Comparison of ENCODE assay signal across 7 cellular contexts in the genomic region with DNA sequence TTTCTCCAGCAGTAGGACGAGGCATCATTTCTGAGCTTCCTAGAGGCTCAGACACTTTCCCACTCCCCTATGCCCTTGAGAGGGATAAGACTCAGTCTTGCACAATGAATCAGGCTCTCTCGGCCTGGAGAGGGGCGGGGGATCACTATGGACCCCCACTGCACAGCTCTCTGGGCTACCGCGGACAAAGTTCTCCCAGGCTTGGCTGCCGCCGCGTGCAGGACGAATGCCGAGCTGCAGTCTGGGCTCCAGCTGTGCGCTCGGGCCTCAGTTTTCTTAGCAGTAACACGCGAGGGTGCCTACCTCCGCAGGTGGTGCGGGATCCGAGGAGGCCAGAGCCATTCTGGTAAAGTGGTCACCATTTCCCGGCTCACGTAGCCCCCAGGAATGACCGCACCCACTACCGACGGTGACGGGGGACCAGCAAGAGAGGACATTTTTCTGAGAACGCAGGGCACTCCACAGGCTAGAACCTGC. TPM values are rescaled to one million over a fixed set of nuclear protein-coding genes. Genes with fewer than 3 reads are reported as not detected.
DNase-seq lines count a peak whose midpoint lies in the region; ATAC-seq and TF ChIP-seq lines count a peak whose summit lies in the region.

No MANE protein-coding gene starts in this region.

- H3K4me1 Mint-ChIP-seq in activated T-helper 1 cell treated with anti-CD3 and anti-CD28 coated beads, Interleukin-12 subunit alpha, Interleukin-12 subunit beta, Interleukin-2, Interleukin-4 antibody, amounts not matched to agents 30 ng/mL and 10 ng/mL and 1 ng/mL, durations not matched to agents 14 hours and 24 hours and 36 hours (ENCODE audit: low read depth) = peaks cover 55% of the 10 kb centered on the region

- H3K9me3 Mint-ChIP-seq in activated T-helper 1 cell treated with anti-CD3 and anti-CD28 coated beads, Interleukin-12 subunit alpha, Interleukin-12 subunit beta, Interleukin-2, Interleukin-4 antibody, amounts not matched to agents 30 ng/mL and 10 ng/mL and 1 ng/mL, durations not matched to agents 14 hours and 24 hours and 36 hours = no peaks in the 10 kb centered on the region

- peak overlapping the region; percentile 37 for H3K27ac Mint-ChIP-seq in activated T-helper 1 cell treated with anti-CD3 and anti-CD28 coated beads, Interleukin-12 subunit alpha, Interleukin-12 subunit beta, Interleukin-2, Interleukin-4 antibody, amounts not matched to agents 30 ng/mL and 10 ng/mL and 1 ng/mL, durations not matched to agents 14 hours and 24 hours and 36 hours

- peaks cover 20% of the 10 kb centered on the region for H3K27me3 Mint-ChIP-seq in activated T-helper 1 cell treated with anti-CD3 and anti-CD28 coated beads, Interleukin-12 subunit alpha, Interleukin-12 subunit beta, Interleukin-2, Interleukin-4 antibody, amounts not matched to agents 30 ng/mL and 10 ng/mL and 1 ng/mL, durations not matched to agents 14 hours and 24 hours and 36 hours (ENCODE audit: insufficient read depth)

- WGBS in spleen, 5 donors = 13 to 27% (median 19%) methylated on average over 11 to 24 of the region's 24 CpGs

- H3K9me3 ChIP-seq in HUES6 (ENCODE audit: control insufficient read depth, insufficient read depth, low read depth, low read length) (no peaks in the 10 kb centered on the region), spleen (no peaks in the 10 kb centered on the region)

- H3K4me1 ChIP-seq in HUES6 (ENCODE audit: control insufficient read depth, insufficient read depth, low read length) (peaks cover 18% of the 10 kb centered on the region), spleen (peaks cover 29 to 57% (median 47%) of the 10 kb centered on the region in 6 donors)

- TF ChIP-seq CTCF in spleen (IDR thresholded peaks at IDR 0.05 in 8 of 11, conservative IDR thresholded peaks at IDR 0.05 in 3 of 11) = no peak

- intact Hi-C loops in activated T-helper 1 cell treated with anti-CD3 and anti-CD28 coated beads, Interleukin-12 subunit alpha, Interleukin-12 subunit beta, Interleukin-2, Interleukin-4 antibody, amounts not matched to agents 30 ng/mL and 10 ng/mL and 1 ng/mL, durations not matched to agents 14 hours and 24 hours and 36 hours (cut with micrococcal nuclease) = loop anchor here (1.0 kb wide), 3 partner anchors 78 to 322 kb away; partner anchors contain the start of genes DCAF12, DNAI1 and FAM219A
- intact Hi-C loops in spleen (cut with DNase I; ENCODE audit: low total_unique reads) = loop anchor here (5.0 to 10.0 kb wide), 2 partner anchors 48 to 125 kb away; no protein-coding TSS in a partner anchor

- H3K9ac ChIP-seq in HUES6 (ENCODE audit: low read length) = no peak overlapping the region

- H3K27me3 ChIP-seq in HUES6 (ENCODE audit: control insufficient read depth, insufficient read depth, low read length) (peaks cover 63% of the 10 kb centered on the region), spleen (replicated peaks in 1 of 7) (peaks cover 0 to 18% (median 0%) of the 10 kb centered on the region in 7 donors)

- H3K36me3 Mint-ChIP-seq in activated T-helper 1 cell treated with anti-CD3 and anti-CD28 coated beads, Interleukin-12 subunit alpha, Interleukin-12 subunit beta, Interleukin-2, Interleukin-4 antibody, amounts not matched to agents 30 ng/mL and 10 ng/mL and 1 ng/mL, durations not matched to agents 14 hours and 24 hours and 36 hours (ENCODE audit: low read depth) = no peaks in the 10 kb centered on the region

- no peak for DNase-seq in activated T-helper 1 cell treated with anti-CD3 and anti-CD28 coated beads, Interleukin-12 subunit alpha, Interleukin-12 subunit beta, Interleukin-2, Interleukin-4 antibody, amounts not matched to agents 30 ng/mL and 10 ng/mL and 1 ng/mL, durations not matched to agents 14 hours and 24 hours and 36 hours (ENCODE audit: low spot score)
- DNase-seq in spleen (peak; percentile 86), NCI-H446 treated with DMSO at 0.1 percent for 48 hours (lab: John Stamatoyannopoulos, UW) (no peak), GDM1 (lab: John Stamatoyannopoulos, UW) (no peak)

- ATAC-seq in GM21381 (IDR thresholded peaks at IDR 0.05; ENCODE audit: unreplicated experiment) = no peak

- no peak overlapping the region for H3K27ac ChIP-seq in HUES6 (ENCODE audit: low read depth, low read length)
- peak overlapping the region in 3 of 8 donors; percentile 48 to 63 (median 61) for H3K27ac ChIP-seq in spleen

- TF ChIP-seq POLR2A in spleen (IDR thresholded peaks at IDR 0.05) = no peak

- H3K4me3 Mint-ChIP-seq in activated T-helper 1 cell treated with anti-CD3 and anti-CD28 coated beads, Interleukin-12 subunit alpha, Interleukin-12 subunit beta, Interleukin-2, Interleukin-4 antibody, amounts not matched to agents 30 ng/mL and 10 ng/mL and 1 ng/mL, durations not matched to agents 14 hours and 24 hours and 36 hours = peak overlapping the region; percentile 86

- peak overlapping the region; percentile 70 for H3K4me3 ChIP-seq in HUES6 (ENCODE audit: low read depth, low read length)
- peak overlapping the region; percentile 78 for H3K4me3 ChIP-seq in iPS-11a (ENCODE audit: low read depth, low read length)
- H3K4me3 ChIP-seq in spleen = peak overlapping the region in 7 of 8 donors; percentile 47 to 79 (median 54)

- H3K36me3 ChIP-seq in HUES6 (ENCODE audit: control insufficient read depth, insufficient read depth, low read length) (no peaks in the 10 kb centered on the region), spleen (no peaks in the 10 kb centered on the region)

RNA-seq across cellular contexts. Expression of gene MYORG, which starts 3.4 kb away (rescaled TPM):
- total RNA-seq in activated T-helper 1 cell treated with anti-CD3 and anti-CD28 coated beads, Interleukin-12 subunit alpha, Interleukin-12 subunit beta, Interleukin-2, Interleukin-4 antibody, amounts not matched to agents 30 ng/mL and 10 ng/mL and 1 ng/mL, durations not matched to agents 14 hours and 24 hours and 36 hours = 1.0 and 1.9 TPM in 2 replicates
- 1 to 10 TPM in 6 of 7 donors, under 1 TPM in 1; 0.97 to 2.2 (median 1.5) TPM for total RNA-seq in spleen
- polyA plus RNA-seq in spleen = under 1 TPM; 0.22 to 0.48 (median 0.47) TPM

RNA-seq across cellular contexts. Expression of gene NUDT2, which starts 50.7 kb away (rescaled TPM):
- total RNA-seq in activated T-helper 1 cell treated with anti-CD3 and anti-CD28 coated beads, Interleukin-12 subunit alpha, Interleukin-12 subunit beta, Interleukin-2, Interleukin-4 antibody, amounts not matched to agents 30 ng/mL and 10 ng/mL and 1 ng/mL, durations not matched to agents 14 hours and 24 hours and 36 hours = 31.0 TPM in 2 replicates
- 10 to 100 TPM; 10.4 to 18.0 (median 14.6) TPM for total RNA-seq in spleen
- 10 to 100 TPM; 21.0 to 32.1 (median 28.0) TPM for polyA plus RNA-seq in spleen

RNA-seq across cellular contexts. Expression of gene KIF24, which starts 51.0 kb away (rescaled TPM):
- 5.8 and 6.1 TPM in 2 replicates for total RNA-seq in activated T-helper 1 cell treated with anti-CD3 and anti-CD28 coated beads, Interleukin-12 subunit alpha, Interleukin-12 subunit beta, Interleukin-2, Interleukin-4 antibody, amounts not matched to agents 30 ng/mL and 10 ng/mL and 1 ng/mL, durations not matched to agents 14 hours and 24 hours and 36 hours
- 1 to 10 TPM in 3 of 7 donors, under 1 TPM in 4; 0.52 to 1.8 (median 0.83) TPM for total RNA-seq in spleen
- polyA plus RNA-seq in spleen = under 1 TPM; 0.15 to 0.33 (median 0.32) TPM
